In genomic region chr15:70539409-70539808, GRCh38 we compare ENCODE assay signal across 22 cellular contexts.
DNase-seq lines count a peak whose midpoint lies in the region; ATAC-seq and TF ChIP-seq lines count a peak whose summit lies in the region.
"Had no signal": no experiment of that assay in that cellular context is flagged by ENCODE, and none has a peak within 500 bp of the region (broad histone marks: within the 10 kb centered on the region; RNA-seq: fewer than 3 reads in every experiment).

No MANE protein-coding gene starts in this region.

- no peaks in the 10 kb centered on the region for H4K20me1 ChIP-seq in hepatocyte (ENCODE audit: insufficient read depth, poor library complexity, severe bottlenecking)

- WGBS in hepatocyte (ENCODE audit: low lambda C conversion rate, missing lambda C conversion rate) = 89% methylated on average over 5 of the region's 5 CpGs

- ATAC-seq in activated T-cell treated with anti-CD3 and anti-CD28 coated beads, Interleukin-2, amount 50 U/mL, for 4 hours = no peak
- peak; percentile 22 for ATAC-seq in left colon
- ATAC-seq in HG03460 (IDR thresholded peaks at IDR 0.05; ENCODE audit: unreplicated experiment) = no peak
- ATAC-seq: GM12878, GM23338 had no signal

- H3K27ac Mint-ChIP-seq in activated T-cell treated with anti-CD3 and anti-CD28 coated beads, Interleukin-2, amount 50 U/mL, for 24 hours = no peak overlapping the region
- peak overlapping the region; percentile 16 for H3K27ac Mint-ChIP-seq in type B pancreatic cell
- H3K27ac Mint-ChIP-seq: CD4-positive, alpha-beta memory T cell; GM23338 had no signal

- no peaks in the 10 kb centered on the region for H3K36me3 Mint-ChIP-seq in activated T-cell treated with anti-CD3 and anti-CD28 coated beads, Interleukin-2, amount 50 U/mL, for 24 hours (ENCODE audit: low read depth)
- no peaks in the 10 kb centered on the region for H3K36me3 Mint-ChIP-seq in activated T-cell treated with anti-CD3 and anti-CD28 coated beads, Interleukin-2, amount 50 U/mL, for 4 hours (ENCODE audit: insufficient read depth)
- H3K36me3 Mint-ChIP-seq in type B pancreatic cell = no peaks in the 10 kb centered on the region
- H3K36me3 Mint-ChIP-seq: CD4-positive, alpha-beta memory T cell had no signal

- H3K27me3 ChIP-seq in hepatocyte = no peaks in the 10 kb centered on the region

- no peak overlapping the region for H3K4me3 ChIP-seq in HEK293 (ENCODE audit: low read depth, low read length)
- no peak overlapping the region for H3K4me3 ChIP-seq in hepatocyte
- H3K4me3 ChIP-seq: BLaER1 treated with 17β-estradiol and CSF1 and Interleukin-3, amounts not matched to agents 10 nM and 100 nM; GM12878; GM23338; PC-9 had no signal

- H3K9me3 ChIP-seq in HEK293 (ENCODE audit: control insufficient read depth, insufficient read depth, low read depth, low read length) = no peaks in the 10 kb centered on the region
- H3K9me3 ChIP-seq in hepatocyte (ENCODE audit: low read depth) = no peaks in the 10 kb centered on the region
- H3K9me3 ChIP-seq: BLaER1 treated with 17β-estradiol and CSF1 and Interleukin-3, amounts not matched to agents 10 nM and 100 nM had no signal

- no peaks in the 10 kb centered on the region for H3K9me2 ChIP-seq in hepatocyte (replicated peaks; ENCODE audit: insufficient read depth)

- intact Hi-C loops in left colon (cut with DNase I, micrococcal nuclease) = no loop called here

- no peak overlapping the region for H2AFZ ChIP-seq in hepatocyte
- H2AFZ ChIP-seq: GM23338, PC-9 had no signal

- H3K4me1 ChIP-seq in HEK293 (ENCODE audit: control insufficient read depth, insufficient read depth, low read length) = no peaks in the 10 kb centered on the region
- no peaks in the 10 kb centered on the region for H3K4me1 ChIP-seq in hepatocyte (ENCODE audit: insufficient read depth)

- CTCF ChIA-PET in HEK293 (lab: Yijun Ruan, JAX) = no interaction called here

- H3K9me3 Mint-ChIP-seq in activated T-cell treated with anti-CD3 and anti-CD28 coated beads, Interleukin-2, amount 50 U/mL, for 24 hours = no peaks in the 10 kb centered on the region
- no peaks in the 10 kb centered on the region for H3K9me3 Mint-ChIP-seq in activated T-cell treated with anti-CD3 and anti-CD28 coated beads, Interleukin-2, amount 50 U/mL, for 4 hours
- H3K9me3 Mint-ChIP-seq in type B pancreatic cell = peaks cover under 1% of the 10 kb centered on the region
- H3K9me3 Mint-ChIP-seq: GM23338, H9 had no signal

- H3K4me3 Mint-ChIP-seq in activated T-cell treated with anti-CD3 and anti-CD28 coated beads, Interleukin-2, amount 50 U/mL, for 24 hours = no peak overlapping the region
- H3K4me3 Mint-ChIP-seq in activated T-cell treated with anti-CD3 and anti-CD28 coated beads, Interleukin-2, amount 50 U/mL, for 4 hours = no peak overlapping the region
- H3K4me3 Mint-ChIP-seq in type B pancreatic cell = no peak overlapping the region
- H3K4me3 Mint-ChIP-seq: CD4-positive, alpha-beta memory T cell; GM23338; H9 had no signal

- peak; percentile 15 for DNase-seq in activated T-cell treated with anti-CD3 and anti-CD28 coated beads, Interleukin-2, amount 50 U/mL, for 24 hours
- no peak for DNase-seq in activated T-cell treated with anti-CD3 and anti-CD28 coated beads, Interleukin-2, amount 50 U/mL, for 4 hours
- DNase-seq in left colon (no peak), type B pancreatic cell (ENCODE audit: extremely low spot score, unreplicated experiment) (no peak), hepatocyte (ENCODE audit: low spot score) (no peak)
- DNase-seq: CD4-positive, alpha-beta memory T cell; COR-L47; DMS53; H9; KBM-7; MM.1S; NCI-H1694 treated with DMSO at 0.1 percent for 48 hours; NCI-H2081; NCI-H2227 treated with DMSO at 0.1 percent for 48 hours; NCI-H526 treated with DMSO at 0.1 percent for 48 hours; PC-9; SHP77 had no signal

- H3K27me3 Mint-ChIP-seq in activated T-cell treated with anti-CD3 and anti-CD28 coated beads, Interleukin-2, amount 50 U/mL, for 24 hours = peaks cover 4% of the 10 kb centered on the region
- H3K27me3 Mint-ChIP-seq in activated T-cell treated with anti-CD3 and anti-CD28 coated beads, Interleukin-2, amount 50 U/mL, for 4 hours (ENCODE audit: low read depth) = peaks cover 4% of the 10 kb centered on the region
- H3K27me3 Mint-ChIP-seq in type B pancreatic cell = peaks cover 34% of the 10 kb centered on the region

- H3K4me1 Mint-ChIP-seq in activated T-cell treated with anti-CD3 and anti-CD28 coated beads, Interleukin-2, amount 50 U/mL, for 24 hours (ENCODE audit: low read depth) = peaks cover 45% of the 10 kb centered on the region
- H3K4me1 Mint-ChIP-seq in activated T-cell treated with anti-CD3 and anti-CD28 coated beads, Interleukin-2, amount 50 U/mL, for 4 hours (ENCODE audit: low read depth) = peaks cover 31% of the 10 kb centered on the region
- H3K4me1 Mint-ChIP-seq in type B pancreatic cell (ENCODE audit: unreplicated experiment) = peaks cover 31% of the 10 kb centered on the region

- H3K36me3 ChIP-seq in HEK293 (ENCODE audit: control insufficient read depth in 2 of 2, insufficient read depth in 1 of 2, low read length in 2 of 2) (no peaks in the 10 kb centered on the region), hepatocyte (replicated peaks; ENCODE audit: insufficient read depth, low read depth) (no peaks in the 10 kb centered on the region)
- H3K36me3 ChIP-seq: BLaER1 treated with 17β-estradiol and CSF1 and Interleukin-3, amounts not matched to agents 10 nM and 100 nM had no signal

- H3K79me2 ChIP-seq in hepatocyte = no peaks in the 10 kb centered on the region

- no peak overlapping the region for H3K27ac ChIP-seq in HEK293 (ENCODE audit: extremely low read depth, low read depth, low read length)
- no peak overlapping the region for H3K27ac ChIP-seq in hepatocyte
- H3K27ac ChIP-seq: BLaER1 treated with 17β-estradiol and CSF1 and Interleukin-3, amounts not matched to agents 10 nM and 100 nM; PC-9 had no signal

- POLR2A ChIA-PET in HEK293 (lab: Yijun Ruan, JAX) = no interaction called here

- TF ChIP-seq CTCF in HEK293 (tag by site-specific recombination; IDR thresholded peaks at IDR 0.05) (no peak), type B pancreatic cell (conservative IDR thresholded peaks at IDR 0.05) (no peak), hepatocyte (IDR thresholded peaks at IDR 0.05; ENCODE audit: poor library complexity) (no peak)

- H3K4me2 ChIP-seq in hepatocyte = no peak overlapping the region
- H3K4me2 ChIP-seq: BLaER1 treated with 17β-estradiol and CSF1 and Interleukin-3, amounts not matched to agents 10 nM and 100 nM; GM23338; PC-9 had no signal

TF ChIP-seq in HEK293, 187 proteins besides CTCF, POLR2A, EP300 and RAD21:
- TF ChIP-seq SCRT1 (tag by site-specific recombination; IDR thresholded peaks at IDR 0.05; ENCODE audit: borderline replicate concordance) (peak; percentile 50; the same call in 1 of the 2 replicates), ZNF10 (tag by site-specific recombination; IDR thresholded peaks at IDR 0.05) (no peak)
